In the genomic region with DNA sequence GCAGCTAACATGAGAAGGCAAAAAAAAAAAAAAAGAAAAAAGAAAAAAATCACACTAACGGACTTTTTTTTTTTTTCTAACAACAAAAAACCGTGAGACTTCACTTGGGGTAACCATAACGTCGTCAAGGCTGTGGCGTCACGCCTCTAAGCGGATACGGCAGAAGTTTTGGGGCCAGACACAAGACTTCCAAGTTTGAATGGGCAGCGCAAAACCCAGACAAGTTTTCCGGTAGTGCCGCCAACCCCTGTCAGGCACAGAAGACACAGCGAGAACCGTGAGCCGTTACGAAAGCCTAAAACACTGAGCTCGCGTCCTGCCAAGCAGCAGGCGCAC, we compare ENCODE assay signal across 8 cellular contexts. TPM values are rescaled to one million over a fixed set of nuclear protein-coding genes. Genes with fewer than 3 reads are reported as not detected.
DNase-seq lines count a peak whose midpoint lies in the region; ATAC-seq and TF ChIP-seq lines count a peak whose summit lies in the region.

No MANE protein-coding gene starts in this region.

- peak overlapping the region; percentile 93 to 99 (median 96) for H3K27ac ChIP-seq in gastroesophageal sphincter

- TF ChIP-seq CTCF in WTC11 (IDR thresholded peaks at IDR 0.05) (no peak), gastroesophageal sphincter (IDR thresholded peaks at IDR 0.05) (no peak)

- CTCF ChIA-PET in WTC11 (lab: Charles Lee): interaction anchor here (1.2 to 3.1 kb wide), 2 partner anchors 46 to 176 kb away, joined by 3 to 8 read pairs; a partner anchor contains a TSS

- peak overlapping the region; percentile 61 to 94 for H3K4me3 ChIP-seq in gastroesophageal sphincter
- H3K4me3 ChIP-seq in skeletal muscle satellite cell (ENCODE audit: low read length): peak overlapping the region; percentile 87

- DNase-seq in DMS 273 treated with DMSO at 0.1 percent for 48 hours (lab: John Stamatoyannopoulos, UW): peak; percentile 50
- no peak for DNase-seq in DMS 273 (lab: John Stamatoyannopoulos, UW; ENCODE audit: unreplicated experiment)
- DNase-seq in WTC11 (ENCODE audit: low spot score): no peak
- no peak for DNase-seq in GM19240 (ENCODE audit: insufficient read length, low spot score)
- no peak for DNase-seq in CD1c-positive myeloid dendritic cell (ENCODE audit: extremely low spot score)

- H3K4me1 ChIP-seq in gastroesophageal sphincter (peaks cover under 1 to 39% (median 10%) of the 10 kb centered on the region in 3 donors), skeletal muscle satellite cell (ENCODE audit: control insufficient read depth, insufficient read depth, low read length) (peaks cover 11% of the 10 kb centered on the region)

- peaks cover 0 to 5% of the 10 kb centered on the region in 2 donors for H3K36me3 ChIP-seq in gastroesophageal sphincter
- peaks cover 8% of the 10 kb centered on the region for H3K36me3 ChIP-seq in skeletal muscle satellite cell (ENCODE audit: insufficient read depth, low read length)

- no peaks in the 10 kb centered on the region for H3K27me3 ChIP-seq in gastroesophageal sphincter
- H3K27me3 ChIP-seq in skeletal muscle satellite cell (ENCODE audit: control insufficient read depth, insufficient read depth, low read length): no peaks in the 10 kb centered on the region

- no peaks in the 10 kb centered on the region; the same call in 1 of the 2 replicates for H3K27me3 Mint-ChIP-seq in WTC11 (ENCODE audit: low read depth)

- peak overlapping the region; percentile 95 for H3K9ac ChIP-seq in skeletal muscle satellite cell (ENCODE audit: low read depth, low read length)

- H3K9me3 Mint-ChIP-seq in WTC11: no peaks in the 10 kb centered on the region

- ATAC-seq in HG03060 (IDR thresholded peaks at IDR 0.05; ENCODE audit: low read depth, unreplicated experiment) (peak; percentile 32), WTC11 (peak; percentile 15), gastroesophageal sphincter (no peak)

- H3K4me1 Mint-ChIP-seq in WTC11: peaks cover 18% of the 10 kb centered on the region

- H3K4me3 Mint-ChIP-seq in WTC11: peak overlapping the region; percentile 97

- peak overlapping the region; percentile 83 for H3K4me2 ChIP-seq in skeletal muscle satellite cell (ENCODE audit: low read length)

- POLR2A ChIA-PET in WTC11 (lab: Charles Lee): interaction anchor here (0.7 to 2.8 kb wide), 7 partner anchors 10 to 177 kb away, joined by 3 to 18 read pairs (median 5); a partner anchor contains a TSS

- H3K36me3 Mint-ChIP-seq in WTC11: peaks cover 23% of the 10 kb centered on the region

- no peaks in the 10 kb centered on the region for H3K9me3 ChIP-seq in gastroesophageal sphincter
- no peaks in the 10 kb centered on the region for H3K9me3 ChIP-seq in skeletal muscle satellite cell (replicated peaks; ENCODE audit: low read length)

- TF ChIP-seq EP300 in gastroesophageal sphincter (IDR thresholded peaks at IDR 0.05): no peak

- 0 to 1% methylated on average over 7 to 15 of the region's 18 CpGs for WGBS in gastroesophageal sphincter (ENCODE audit: low coverage in 1 of 2), 2 donors

- no peak for TF ChIP-seq POLR2A in gastroesophageal sphincter (IDR thresholded peaks at IDR 0.05)

- peak overlapping the region; percentile 99 for H3K27ac Mint-ChIP-seq in WTC11

TF ChIP-seq in WTC11, 78 proteins besides CTCF, POLR2A, EP300 and RAD21:
- peak; percentile 96 for TF ChIP-seq ZBTB21 (CRISPR knock-in tag; IDR thresholded peaks at IDR 0.05; ENCODE audit: borderline replicate concordance)
- TF ChIP-seq, protein P1, sequence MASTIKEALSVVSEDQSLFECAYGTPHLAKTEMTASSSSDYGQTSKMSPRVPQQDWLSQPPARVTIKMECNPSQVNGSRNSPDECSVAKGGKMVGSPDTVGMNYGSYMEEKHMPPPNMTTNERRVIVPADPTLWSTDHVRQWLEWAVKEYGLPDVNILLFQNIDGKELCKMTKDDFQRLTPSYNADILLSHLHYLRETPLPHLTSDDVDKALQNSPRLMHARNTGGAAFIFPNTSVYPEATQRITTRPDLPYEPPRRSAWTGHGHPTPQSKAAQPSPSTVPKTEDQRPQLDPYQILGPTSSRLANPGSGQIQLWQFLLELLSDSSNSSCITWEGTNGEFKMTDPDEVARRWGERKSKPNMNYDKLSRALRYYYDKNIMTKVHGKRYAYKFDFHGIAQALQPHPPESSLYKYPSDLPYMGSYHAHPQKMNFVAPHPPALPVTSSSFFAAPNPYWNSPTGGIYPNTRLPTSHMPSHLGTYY (CRISPR knock-in tag; IDR thresholded peaks at IDR 0.05): no peak
TF ChIP-seq in WTC11: peak in this region for 1.

RNA-seq across cellular contexts. Expression of a gene that starts 0.6 kb away (rescaled TPM):
- 89.6 to 98.8 TPM (median 91.1 TPM) in 3 replicates for total RNA-seq in WTC11 (2021)
- 10 to 100 TPM; 43.2 to 52.6 (median 48.8) TPM for total RNA-seq in gastroesophageal sphincter
- total RNA-seq in skeletal muscle satellite cell (2012; rRNA removed): 31.0 and 38.3 TPM in 2 replicates
